In genomic region chr6:10391799-10392198, GRCh38 we compare ENCODE assay signal across 27 cellular contexts. TPM values are rescaled to one million over a fixed set of nuclear protein-coding genes. Genes with fewer than 3 reads are reported as not detected.
"Had no signal": no experiment of that assay in that cellular context is flagged by ENCODE, and none has a peak within 500 bp of the region (broad histone marks: within the 10 kb centered on the region; RNA-seq: fewer than 3 reads in every experiment).

No MANE protein-coding gene starts in this region.

- H3K79me2 ChIP-seq: parathyroid adenoma had no signal

- H3K4me3 ChIP-seq: psoas muscle, right atrium auricular region, spleen, suprapubic skin, tibial artery, upper lobe of right lung had no signal

- H3K27ac ChIP-seq: parathyroid adenoma, psoas muscle, right atrium auricular region, spleen, suprapubic skin, tibial artery, upper lobe of right lung had no signal

- DNase-seq: activated CD8-positive, alpha-beta memory T cell treated with anti-CD3 and anti-CD28 coated beads, Interleukin-2, amount 10 ng/mL, durations not matched to agents 7 days and 5 days; activated CD8-positive, alpha-beta T cell treated with anti-CD3 and anti-CD28 coated beads, Interleukin-2, amount 10 ng/mL, durations not matched to agents 7 days and 5 days; activated naive CD4-positive, alpha-beta T cell; activated T-cell treated with anti-CD3 and anti-CD28 coated beads, Interleukin-2, amount 50 U/mL, for 72 hours; endodermal cell; foreskin fibroblast; hippocampal formation; islet precursor cell; left ventricle myocardium superior; naive B cell; nephron progenitor cell; occipital lobe; psoas muscle; spleen; stimulated activated naive CD4-positive, alpha-beta T cell; T-helper 17 cell; T1000; tibial artery; upper lobe of right lung had no signal

- H3K27ac Mint-ChIP-seq: activated CD8-positive, alpha-beta memory T cell treated with anti-CD3 and anti-CD28 coated beads, Interleukin-2, amount 10 ng/mL, durations not matched to agents 7 days and 5 days; activated CD8-positive, alpha-beta T cell treated with anti-CD3 and anti-CD28 coated beads, Interleukin-2, amount 10 ng/mL, durations not matched to agents 7 days and 5 days; activated naive CD4-positive, alpha-beta T cell treated with anti-CD3 and anti-CD28 coated beads, Interleukin-2, amount 50 U/mL, for 72 hours; activated T-cell treated with anti-CD3 and anti-CD28 coated beads, Interleukin-2, amount 50 U/mL, for 72 hours; dendritic cell treated with granulocyte-macrophage colony-stimulating factor and Interleukin-4, amounts not matched to agents 40 ng/mL and 50 ng/mL, for 4 days; endodermal cell; nephron progenitor cell; T-helper 17 cell had no signal

- H2AFZ ChIP-seq: parathyroid adenoma had no signal

- H3K4me1 ChIP-seq: parathyroid adenoma, psoas muscle, spleen, upper lobe of right lung had no signal

- H3K36me3 ChIP-seq: right atrium auricular region, spleen, suprapubic skin, tibial artery, upper lobe of right lung had no signal

- H3K9ac ChIP-seq: parathyroid adenoma had no signal

- H3K4me1 Mint-ChIP-seq: activated CD8-positive, alpha-beta memory T cell treated with anti-CD3 and anti-CD28 coated beads, Interleukin-2, amount 10 ng/mL, durations not matched to agents 7 days and 5 days; central memory CD8-positive, alpha-beta T cell; T-helper 17 cell had no signal

- H3K9me3 Mint-ChIP-seq: dendritic cell treated with granulocyte-macrophage colony-stimulating factor and Interleukin-4, amounts not matched to agents 40 ng/mL and 50 ng/mL, for 4 days; endodermal cell; nephron progenitor cell had no signal

- H3K4me3 Mint-ChIP-seq: activated CD8-positive, alpha-beta memory T cell treated with anti-CD3 and anti-CD28 coated beads, Interleukin-2, amount 10 ng/mL, durations not matched to agents 7 days and 5 days; activated CD8-positive, alpha-beta T cell treated with anti-CD3 and anti-CD28 coated beads, Interleukin-2, amount 10 ng/mL, durations not matched to agents 7 days and 5 days; activated T-cell treated with anti-CD3 and anti-CD28 coated beads, Interleukin-2, amount 50 U/mL, for 72 hours; central memory CD8-positive, alpha-beta T cell; dendritic cell treated with granulocyte-macrophage colony-stimulating factor and Interleukin-4, amounts not matched to agents 40 ng/mL and 50 ng/mL, for 4 days; nephron progenitor cell; T-helper 17 cell had no signal

- H3K9me3 ChIP-seq: psoas muscle, right atrium auricular region, suprapubic skin, tibial artery, upper lobe of right lung had no signal

- ATAC-seq: activated CD8-positive, alpha-beta memory T cell treated with anti-CD3 and anti-CD28 coated beads, Interleukin-2, amount 10 ng/mL, durations not matched to agents 7 days and 5 days; activated CD8-positive, alpha-beta T cell treated with anti-CD3 and anti-CD28 coated beads, Interleukin-2, amount 10 ng/mL, durations not matched to agents 7 days and 5 days; activated naive CD4-positive, alpha-beta T cell treated with anti-CD3 and anti-CD28 coated beads, Interleukin-2, amount 50 U/mL, for 72 hours; activated T-cell treated with anti-CD3 and anti-CD28 coated beads, Interleukin-2, amount 50 U/mL, for 72 hours; esophagus mucosa; left ventricle myocardium superior; psoas muscle; T-helper 17 cell; upper lobe of right lung had no signal

RNA-seq across cellular contexts. Expression of gene TFAP2A, which starts 23.1 kb away (rescaled TPM):
- total RNA-seq: activated CD8-positive, alpha-beta T cell treated with anti-CD3 and anti-CD28 coated beads, Interleukin-2, amount 10 ng/mL, durations not matched to agents 7 days and 5 days; lung microvascular endothelial cell; occipital lobe had no signal
